ENCODE assay signal across 13 cellular contexts in genomic region chr15:65550681-65551098, GRCh38. TPM values are rescaled to one million over a fixed set of nuclear protein-coding genes. Genes with fewer than 3 reads are reported as not detected.
A peak's percentile ranks its signal among the peaks of the same experiment; 100 is the strongest.
DNase-seq lines count a peak whose midpoint lies in the region; ATAC-seq and TF ChIP-seq lines count a peak whose summit lies in the region.
"Had no signal": no experiment of that assay in that cellular context is flagged by ENCODE, and none has a peak within 500 bp of the region (broad histone marks: within the 10 kb centered on the region; RNA-seq: fewer than 3 reads in every experiment).

No MANE protein-coding gene starts in this region.

- WGBS in neuronal stem cell (ENCODE audit: extremely low coverage in 2 of 2, insufficient read length in 2 of 2, insufficient replicate concordance in 1 of 2), 2 donors: no CpG with 5 or more reads among the region's 3 CpGs

- no peak overlapping the region for H3K23ac ChIP-seq in neuronal stem cell (ENCODE audit: low read depth, low read length, poor library complexity)

- H3K18ac ChIP-seq in neuronal stem cell (ENCODE audit: low read length): no peak overlapping the region

- H3K4me1 Mint-ChIP-seq in stimulated activated naive CD8-positive, alpha-beta T cell treated with anti-CD3 and anti-CD28 coated beads, Interleukin-15, Interleukin-2, amounts not matched to agents 100 ng/mL and 50 ng/mL, for 24 hours (ENCODE audit: low read depth): peaks cover 19% of the 10 kb centered on the region
- peaks cover 18% of the 10 kb centered on the region for H3K4me1 Mint-ChIP-seq in stimulated activated naive CD8-positive, alpha-beta T cell treated with anti-CD3 and anti-CD28 coated beads, Interleukin-15, amount 100 ng/mL, for 72 hours

- H3K27me3 Mint-ChIP-seq in stimulated activated naive CD8-positive, alpha-beta T cell treated with anti-CD3 and anti-CD28 coated beads, Interleukin-15, Interleukin-2, amounts not matched to agents 100 ng/mL and 50 ng/mL, for 24 hours: no peaks in the 10 kb centered on the region
- H3K27me3 Mint-ChIP-seq in stimulated activated naive CD8-positive, alpha-beta T cell treated with anti-CD3 and anti-CD28 coated beads, Interleukin-15, amount 100 ng/mL, for 72 hours: no peaks in the 10 kb centered on the region

- H3K14ac ChIP-seq in neuronal stem cell (ENCODE audit: low read length): no peak overlapping the region

- H3K79me1 ChIP-seq in neuronal stem cell (ENCODE audit: low read depth, low read length): peaks cover 8% of the 10 kb centered on the region

- H2BK12ac ChIP-seq in neuronal stem cell (ENCODE audit: low read length): no peak overlapping the region

- peaks cover 44% of the 10 kb centered on the region for H3K36me3 Mint-ChIP-seq in stimulated activated naive CD8-positive, alpha-beta T cell treated with anti-CD3 and anti-CD28 coated beads, Interleukin-15, Interleukin-2, amounts not matched to agents 100 ng/mL and 50 ng/mL, for 24 hours (ENCODE audit: low read depth)

- H2AK5ac ChIP-seq in neuronal stem cell (ENCODE audit: low read depth, low read length): no peak overlapping the region

- no peak overlapping the region for H4K8ac ChIP-seq in neuronal stem cell (ENCODE audit: low read depth, low read length)

- no peak overlapping the region for H2BK5ac ChIP-seq in neuronal stem cell (ENCODE audit: low read length)

- H3K9me3 Mint-ChIP-seq in stimulated activated naive CD8-positive, alpha-beta T cell treated with anti-CD3 and anti-CD28 coated beads, Interleukin-15, Interleukin-2, amounts not matched to agents 100 ng/mL and 50 ng/mL, for 24 hours: no peaks in the 10 kb centered on the region
- H3K9me3 Mint-ChIP-seq in stimulated activated naive CD8-positive, alpha-beta T cell treated with anti-CD3 and anti-CD28 coated beads, Interleukin-15, amount 100 ng/mL, for 72 hours: no peaks in the 10 kb centered on the region

- peaks cover 3 to 5% of the 10 kb centered on the region in 2 donors for H3K9me3 ChIP-seq in neuronal stem cell (replicated peaks in 1 of 2; ENCODE audit: control insufficient read depth in 2 of 2, insufficient read depth in 1 of 2, low read depth in 1 of 2, low read length in 2 of 2)
- H3K9me3 ChIP-seq: breast epithelium, neutrophil had no signal

- no peak overlapping the region for H2BK120ac ChIP-seq in neuronal stem cell (ENCODE audit: low read depth, low read length)

- H2BK15ac ChIP-seq in neuronal stem cell (ENCODE audit: low read length): no peak overlapping the region

- H2AFZ ChIP-seq in neuronal stem cell (ENCODE audit: low read length): no peak overlapping the region

- no peak overlapping the region for H3K4me2 ChIP-seq in neuronal stem cell (ENCODE audit: insufficient read depth, low read length, poor library complexity, severe bottlenecking)

- no peak for TF ChIP-seq CTCF in astrocyte of the spinal cord (IDR thresholded peaks at IDR 0.05; ENCODE audit: low read depth, low read length)

- H3K27ac ChIP-seq in neuronal stem cell (replicated peaks; ENCODE audit: low read length): no peak overlapping the region
- H3K27ac ChIP-seq: neutrophil had no signal

- no peak overlapping the region for H3K9ac ChIP-seq in neuronal stem cell (ENCODE audit: low read depth, low read length, poor library complexity)

- H3K4me3 ChIP-seq in astrocyte of the spinal cord (ENCODE audit: low read depth, low read length): no peak overlapping the region
- H3K4me3 ChIP-seq in neuronal stem cell (ENCODE audit: low read length in 2 of 2): no peak overlapping the region
- H3K4me3 ChIP-seq: breast epithelium had no signal

- peak overlapping the region; percentile 45 for H3K27ac Mint-ChIP-seq in stimulated activated naive CD8-positive, alpha-beta T cell treated with anti-CD3 and anti-CD28 coated beads, Interleukin-15, Interleukin-2, amounts not matched to agents 100 ng/mL and 50 ng/mL, for 24 hours
- no peak overlapping the region for H3K27ac Mint-ChIP-seq in stimulated activated naive CD8-positive, alpha-beta T cell treated with anti-CD3 and anti-CD28 coated beads, Interleukin-15, amount 100 ng/mL, for 72 hours

- H4K91ac ChIP-seq in neuronal stem cell (ENCODE audit: low read depth, low read length, poor library complexity): no peak overlapping the region

- H3K4ac ChIP-seq in neuronal stem cell (ENCODE audit: low read length): no peak overlapping the region

- no peaks in the 10 kb centered on the region for H3K27me3 ChIP-seq in neuronal stem cell (ENCODE audit: control insufficient read depth in 3 of 3, insufficient read depth in 3 of 3, low read depth in 1 of 3, low read length in 3 of 3)
- H3K27me3 ChIP-seq: breast epithelium, neutrophil had no signal

- H3K4me1 ChIP-seq in neuronal stem cell (ENCODE audit: control insufficient read depth in 2 of 2, insufficient read depth in 1 of 2, low read depth in 1 of 2, low read length in 2 of 2): no peaks in the 10 kb centered on the region
- H3K4me1 ChIP-seq: breast epithelium had no signal

- no peak for ATAC-seq in stimulated activated naive CD8-positive, alpha-beta T cell treated with anti-CD3 and anti-CD28 coated beads, Interleukin-15, amount 100 ng/mL, for 72 hours
- ATAC-seq in GM19328 (IDR thresholded peaks at IDR 0.05; ENCODE audit: unreplicated experiment): no peak
- ATAC-seq: esophagus mucosa had no signal

- no peak overlapping the region for H3K4me3 Mint-ChIP-seq in stimulated activated naive CD8-positive, alpha-beta T cell treated with anti-CD3 and anti-CD28 coated beads, Interleukin-15, Interleukin-2, amounts not matched to agents 100 ng/mL and 50 ng/mL, for 24 hours
- H3K4me3 Mint-ChIP-seq in stimulated activated naive CD8-positive, alpha-beta T cell treated with anti-CD3 and anti-CD28 coated beads, Interleukin-15, amount 100 ng/mL, for 72 hours: no peak overlapping the region

- H3K36me3 ChIP-seq in neuronal stem cell (replicated peaks in 1 of 2; ENCODE audit: control insufficient read depth in 2 of 2, insufficient read depth in 2 of 2, low read length in 2 of 2): peaks cover 15 to 62% of the 10 kb centered on the region in 2 donors
- H3K36me3 ChIP-seq: breast epithelium, neutrophil had no signal

- DNase-seq in stimulated activated naive CD8-positive, alpha-beta T cell treated with anti-CD3 and anti-CD28 coated beads, Interleukin-15, amount 100 ng/mL, for 72 hours: no peak
- peak; percentile 83 for DNase-seq in astrocyte of the spinal cord (ENCODE audit: low read depth, low spot score)
- peak; percentile 15 for DNase-seq in kidney tubule cell (ENCODE audit: low spot score)
- DNase-seq in SW 1271 (lab: John Stamatoyannopoulos, UW): no peak
- no peak for DNase-seq in neuronal stem cell (ENCODE audit: low spot score)
- DNase-seq in DMS79 (lab: John Stamatoyannopoulos, UW): no peak
- DNase-seq: activated CD8-positive, alpha-beta memory T cell treated with anti-CD3 and anti-CD28 coated beads, Interleukin-2, amount 50 U/mL, for 48 hours; stimulated activated CD4-positive, alpha-beta T cell treated with anti-CD3 and anti-CD28 coated beads, Interleukin-2, amount 100 ng/mL, for 48 hours had no signal

- in situ Hi-C loops in astrocyte of the spinal cord (cut with HindIII; ENCODE audit: low sequenced_read_pairs): no loop called here

RNA-seq across cellular contexts. Expression of gene HACD3, which starts 20.4 kb away (rescaled TPM):
- polyA plus RNA-seq in neuronal stem cell (2013, experiment 1 of 2): 172 TPM
- 177 TPM for polyA plus RNA-seq in neuronal stem cell (2013, experiment 2 of 2)

RNA-seq across cellular contexts. Expression of gene DPP8, which starts 33.2 kb away (rescaled TPM):
- 10.9 TPM for polyA plus RNA-seq in neuronal stem cell (2013, experiment 1 of 2)
- 11.3 TPM for polyA plus RNA-seq in neuronal stem cell (2013, experiment 2 of 2)

Comparison
In these comparisons a context has a peak if more than half of its experiments do, and no peak if none do; other contexts are left out.
1. DNase-seq: peak in astrocyte of the spinal cord (single experiment) and kidney tubule cell (single experiment); none in stimulated activated naive CD8-positive, alpha-beta T cell treated with anti-CD3 and anti-CD28 coated beads, Interleukin-15, amount 100 ng/mL, for 72 hours (0 of 2), SW 1271 (0 of 2), neuronal stem cell (single experiment) and DMS79 (single experiment).